14 cellular contexts compared by ENCODE assay signal in the genomic region with DNA sequence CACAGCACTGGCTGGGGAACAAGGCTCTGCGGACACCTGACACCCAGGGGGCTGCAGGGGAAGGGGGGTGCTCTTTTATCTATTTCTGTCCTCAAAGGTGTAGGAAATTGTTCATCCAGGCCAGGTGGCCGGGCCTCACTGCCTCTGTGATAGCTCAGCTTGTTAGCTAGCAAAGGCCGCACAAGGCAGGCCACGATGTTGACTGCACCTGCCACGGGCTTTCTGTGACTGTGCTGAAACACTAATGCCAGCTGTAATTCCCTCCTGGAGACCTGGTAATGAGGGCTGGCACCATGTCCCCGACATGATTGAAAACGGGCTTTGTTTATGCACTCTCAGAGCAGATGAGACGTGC.
"Had no signal": no experiment of that assay in that cellular context is flagged by ENCODE, and none has a peak within 500 bp of the region (broad histone marks: within the 10 kb centered on the region; RNA-seq: fewer than 3 reads in every experiment).

No MANE protein-coding gene starts in this region.

- DNase-seq: activated CD4-positive, alpha-beta memory T cell treated with anti-CD3 and anti-CD28 coated beads for 36 hours; activated CD4-positive, alpha-beta T cell treated with anti-CD3 and anti-CD28 coated beads for 36 hours; activated naive CD4-positive, alpha-beta T cell treated with Interleukin-2 at 50 U/mL for 16 hours; brain microvascular endothelial cell; erythroblast; foreskin melanocyte; head of caudate nucleus; left ventricle myocardium inferior; stimulated activated CD4-positive, alpha-beta T cell treated with anti-CD3 and anti-CD28 coated beads, Interleukin-4, amount 100 ng/mL, for 4 hours had no signal

- ATAC-seq: activated CD4-positive, alpha-beta T cell treated with anti-CD3 and anti-CD28 coated beads for 36 hours; stimulated activated memory B cell treated with anti-CD40 and anti-IgM and Interleukin-4, amounts not matched to agents 10 μg/mL and 1 μg/mL and 100 μg/mL, for 72 hours; WTC11 had no signal

- H3K4me1 Mint-ChIP-seq: activated CD4-positive, alpha-beta T cell treated with anti-CD3 and anti-CD28 coated beads for 36 hours; central memory CD8-positive, alpha-beta T cell; stimulated activated memory B cell treated with anti-CD40 and anti-IgM and Interleukin-4, amounts not matched to agents 10 μg/mL and 1 μg/mL and 100 μg/mL, for 72 hours had no signal

- H3K27ac Mint-ChIP-seq: activated CD4-positive, alpha-beta memory T cell treated with anti-CD3 and anti-CD28 coated beads for 36 hours; activated CD4-positive, alpha-beta T cell treated with anti-CD3 and anti-CD28 coated beads for 36 hours; stimulated activated memory B cell treated with anti-CD40 and anti-IgM and Interleukin-4, amounts not matched to agents 10 μg/mL and 1 μg/mL and 100 μg/mL, for 72 hours; T-helper 2 cell treated with Interferon-gamma antibody and Interleukin-4, amounts not matched to agents 5 μg/mL and 100 μg/mL, for 36 hours had no signal

- H3K9me3 Mint-ChIP-seq: neural crest cell; T-helper 2 cell treated with Interferon-gamma antibody and Interleukin-4, amounts not matched to agents 5 μg/mL and 100 μg/mL, for 36 hours had no signal

- H3K4me3 Mint-ChIP-seq: activated CD4-positive, alpha-beta memory T cell treated with anti-CD3 and anti-CD28 coated beads for 36 hours; activated CD4-positive, alpha-beta T cell treated with anti-CD3 and anti-CD28 coated beads for 36 hours; central memory CD8-positive, alpha-beta T cell; neural crest cell; stimulated activated memory B cell treated with anti-CD40 and anti-IgM and Interleukin-4, amounts not matched to agents 10 μg/mL and 1 μg/mL and 100 μg/mL, for 72 hours; T-helper 2 cell treated with Interferon-gamma antibody and Interleukin-4, amounts not matched to agents 5 μg/mL and 100 μg/mL, for 36 hours; WTC11 had no signal

- H3K36me3 Mint-ChIP-seq: activated CD4-positive, alpha-beta memory T cell treated with anti-CD3 and anti-CD28 coated beads for 36 hours; stimulated activated memory B cell treated with anti-CD40 and anti-IgM and Interleukin-4, amounts not matched to agents 10 μg/mL and 1 μg/mL and 100 μg/mL, for 72 hours; WTC11 had no signal
